17 cellular contexts compared by ENCODE assay signal in genomic region chr6:137783640-137784198, GRCh38.
DNase-seq lines count a peak whose midpoint lies in the region; ATAC-seq and TF ChIP-seq lines count a peak whose summit lies in the region.
"Had no signal": no experiment of that assay in that cellular context is flagged by ENCODE, and none has a peak within 500 bp of the region (broad histone marks: within the 10 kb centered on the region; RNA-seq: fewer than 3 reads in every experiment).

No MANE protein-coding gene starts in this region.

- H3F3A ChIP-seq in SK-N-SH (replicated peaks; ENCODE audit: insufficient read depth): no peaks in the 10 kb centered on the region

- dilution Hi-C loops in mammary epithelial cell (cut with HindIII; ENCODE audit: low sequenced_read_pairs): no loop called here

- TF ChIP-seq CTCF in heart right ventricle (IDR thresholded peaks at IDR 0.05) (no peak), right atrium auricular region (IDR thresholded peaks at IDR 0.05) (no peak), mammary epithelial cell (conservative IDR thresholded peaks at IDR 0.05 in 1 of 2, IDR thresholded peaks at IDR 0.05 in 1 of 2; ENCODE audit: extremely low read depth in 1 of 2, insufficient read depth in 1 of 2, low read depth in 1 of 2, low read length in 2 of 2) (no peak), fibroblast of villous mesenchyme (IDR thresholded peaks at IDR 0.05; ENCODE audit: insufficient read depth, low read depth, low read length) (no peak), SK-N-SH (IDR thresholded peaks at IDR 0.05) (no peak), GM10248 (IDR thresholded peaks at IDR 0.05; ENCODE audit: control extremely low read depth, extremely low read depth, low read depth, missing control alignments) (no peak)

- no peak for DNase-seq in heart right ventricle
- no peak for DNase-seq in right atrium auricular region (ENCODE audit: low spot score)
- DNase-seq in mammary epithelial cell: no peak
- peak; percentile 40 for DNase-seq in fibroblast of villous mesenchyme (ENCODE audit: low read depth)
- no peak for DNase-seq in NCI-H345 treated with DMSO at 0.1 percent for 48 hours (lab: John Stamatoyannopoulos, UW; ENCODE audit: unreplicated experiment)
- no peak for DNase-seq in SK-N-SH
- no peak for DNase-seq in GM10248 (ENCODE audit: extremely low spot score)
- DNase-seq: DMS 273 treated with DMSO at 0.1 percent for 48 hours, EL, KG1, NCI-H1048, NCI-H1436 treated with DMSO at 0.1 percent for 48 hours, NCI-H2029 treated with DMSO at 0.1 percent for 48 hours, NCI-H524, Right ventricle myocardium superior had no signal

- TF ChIP-seq RAD21 in SK-N-SH (IDR thresholded peaks at IDR 0.05; ENCODE audit: low read length): no peak

- BruUV-seq in mammary epithelial cell (replicated peaks; lab: Mats Ljungman, UMichigan): no TSS peak

- no peaks in the 10 kb centered on the region for H3K79me2 ChIP-seq in mammary epithelial cell (ENCODE audit: insufficient read depth, low read length)
- H3K79me2 ChIP-seq in SK-N-SH (ENCODE audit: insufficient read depth): no peaks in the 10 kb centered on the region

- H3K4me3 ChIP-seq in heart right ventricle (no peak overlapping the region), right atrium auricular region (no peak overlapping the region), mammary epithelial cell (replicated peaks in 1 of 3; ENCODE audit: insufficient read depth in 1 of 3, low read depth in 2 of 3, low read length in 3 of 3) (no peak overlapping the region), fibroblast of villous mesenchyme (ENCODE audit: low read depth, low read length) (no peak overlapping the region), SK-N-SH (ENCODE audit: low read depth in 2 of 2, low read length in 1 of 2) (no peak overlapping the region)
- H3K4me3 ChIP-seq: A549 had no signal

- peak in 6 of 8 donors; percentile 18 to 54 (median 24) for ATAC-seq in heart right ventricle
- ATAC-seq: A549 had no signal

- peaks cover 0 to 21% (median 0%) of the 10 kb centered on the region in 9 donors for H3K4me1 ChIP-seq in heart right ventricle
- H3K4me1 ChIP-seq in right atrium auricular region: no peaks in the 10 kb centered on the region
- no peaks in the 10 kb centered on the region for H3K4me1 ChIP-seq in mammary epithelial cell (ENCODE audit: insufficient read depth, low read length)
- H3K4me1 ChIP-seq in SK-N-SH (ENCODE audit: control insufficient read depth in 1 of 2, insufficient read depth in 2 of 2, low read depth in 1 of 2, low read length in 1 of 2): no peaks in the 10 kb centered on the region
- H3K4me1 ChIP-seq: A549 had no signal

- no peak overlapping the region for H3K27ac ChIP-seq in heart right ventricle
- no peak overlapping the region for H3K27ac ChIP-seq in right atrium auricular region
- no peak overlapping the region for H3K27ac ChIP-seq in mammary epithelial cell (ENCODE audit: insufficient read depth, low read depth, low read length)
- H3K27ac ChIP-seq in SK-N-SH (ENCODE audit: low read depth in 2 of 2, low read length in 1 of 2): no peak overlapping the region
- H3K27ac ChIP-seq: A549, C4-2B had no signal

- intact Hi-C loops in heart right ventricle (cut with DNase I) (no loop called here), mammary epithelial cell (cut with micrococcal nuclease) (no loop called here)

- H2AFZ ChIP-seq in mammary epithelial cell (ENCODE audit: low read depth, low read length) (peak overlapping the region; percentile 29), SK-N-SH (ENCODE audit: low read depth) (no peak overlapping the region)

- POLR2A ChIA-PET in SK-N-SH (lab: Yijun Ruan, JAX) (interaction anchor here (0.6 kb wide), 1 partner anchor 47 kb away, joined by 3 read pairs; no protein-coding TSS in a partner anchor), GM10248 (lab: Yijun Ruan, JAX) (no interaction called here)

- CTCF ChIA-PET in mammary epithelial cell (lab: Charles Lee; ENCODE audit: low non-redundant PET) (no interaction called here), SK-N-SH (lab: Yijun Ruan, JAX) (no interaction called here), GM10248 (lab: Yijun Ruan, JAX) (interaction anchor here (0.8 to 5.5 kb wide), 7 partner anchors 9 to 83 kb away, joined by 3 to 27 read pairs (median 3); partner anchors contain the start of gene TNFAIP3)

- in situ Hi-C loops in mammary epithelial cell (cut with MboI; ENCODE audit: low sequenced_read_pairs in 2 of 2): no loop called here

- H3K9me3 ChIP-seq in heart right ventricle: no peaks in the 10 kb centered on the region
- H3K9me3 ChIP-seq in right atrium auricular region: no peaks in the 10 kb centered on the region
- no peaks in the 10 kb centered on the region for H3K9me3 ChIP-seq in mammary epithelial cell (replicated peaks; ENCODE audit: insufficient read depth, low read length)
- H3K9me3 ChIP-seq in SK-N-SH: no peaks in the 10 kb centered on the region
- H3K9me3 ChIP-seq: A549 had no signal

- H3K36me3 ChIP-seq in heart right ventricle: no peaks in the 10 kb centered on the region
- no peaks in the 10 kb centered on the region for H3K36me3 ChIP-seq in right atrium auricular region
- no peaks in the 10 kb centered on the region for H3K36me3 ChIP-seq in mammary epithelial cell (ENCODE audit: insufficient read depth, low read length)
- no peaks in the 10 kb centered on the region for H3K36me3 ChIP-seq in SK-N-SH (replicated peaks in 1 of 2; ENCODE audit: control insufficient read depth in 1 of 2, insufficient read depth in 2 of 2, low read length in 1 of 2)

- H3K4me2 ChIP-seq in mammary epithelial cell (ENCODE audit: insufficient read depth, low read depth, low read length): no peak overlapping the region
- no peak overlapping the region for H3K4me2 ChIP-seq in SK-N-SH
- H3K4me2 ChIP-seq: A549 had no signal

- H3K9me2 ChIP-seq in SK-N-SH: no peaks in the 10 kb centered on the region

- 13 to 15% methylated on average over 1 of the region's 1 CpG for WGBS in heart right ventricle, 2 donors
- 8% methylated on average over 1 of the region's 1 CpG for WGBS in mammary epithelial cell (ENCODE audit: low coverage, missing lambda C conversion rate)
- 0% methylated on average over 1 of the region's 1 CpG for WGBS in SK-N-SH (ENCODE audit: low lambda C conversion rate)

- no peak for TF ChIP-seq EP300 in SK-N-SH (IDR thresholded peaks at IDR 0.05; ENCODE audit: borderline replicate concordance in 1 of 2, low read depth in 1 of 2, low read length in 1 of 2)

- H3K27me3 ChIP-seq in heart right ventricle: no peaks in the 10 kb centered on the region
- no peaks in the 10 kb centered on the region for H3K27me3 ChIP-seq in right atrium auricular region
- H3K27me3 ChIP-seq in mammary epithelial cell (ENCODE audit: insufficient read depth, low read length): no peaks in the 10 kb centered on the region
- H3K27me3 ChIP-seq in SK-N-SH (ENCODE audit: insufficient read depth): no peaks in the 10 kb centered on the region; the same call in 1 of the 2 replicates

- no peak overlapping the region for H3K9ac ChIP-seq in mammary epithelial cell (ENCODE audit: insufficient read depth, low read length)
- no peak overlapping the region for H3K9ac ChIP-seq in SK-N-SH

- no peaks in the 10 kb centered on the region for H4K20me1 ChIP-seq in mammary epithelial cell (ENCODE audit: insufficient read depth, low read length)
- H4K20me1 ChIP-seq in SK-N-SH (ENCODE audit: insufficient read depth): no peaks in the 10 kb centered on the region

TF ChIP-seq in SK-N-SH, 30 proteins besides CTCF, POLR2A, EP300 and RAD21 (continues in another document):
- TF ChIP-seq SIN3A (IDR thresholded peaks at IDR 0.05; ENCODE audit: borderline replicate concordance, low read depth, low read length): no peak
- no peak for TF ChIP-seq TEAD4 (IDR thresholded peaks at IDR 0.05; ENCODE audit: borderline replicate concordance, insufficient read depth)
- TF ChIP-seq, protein P1, sequence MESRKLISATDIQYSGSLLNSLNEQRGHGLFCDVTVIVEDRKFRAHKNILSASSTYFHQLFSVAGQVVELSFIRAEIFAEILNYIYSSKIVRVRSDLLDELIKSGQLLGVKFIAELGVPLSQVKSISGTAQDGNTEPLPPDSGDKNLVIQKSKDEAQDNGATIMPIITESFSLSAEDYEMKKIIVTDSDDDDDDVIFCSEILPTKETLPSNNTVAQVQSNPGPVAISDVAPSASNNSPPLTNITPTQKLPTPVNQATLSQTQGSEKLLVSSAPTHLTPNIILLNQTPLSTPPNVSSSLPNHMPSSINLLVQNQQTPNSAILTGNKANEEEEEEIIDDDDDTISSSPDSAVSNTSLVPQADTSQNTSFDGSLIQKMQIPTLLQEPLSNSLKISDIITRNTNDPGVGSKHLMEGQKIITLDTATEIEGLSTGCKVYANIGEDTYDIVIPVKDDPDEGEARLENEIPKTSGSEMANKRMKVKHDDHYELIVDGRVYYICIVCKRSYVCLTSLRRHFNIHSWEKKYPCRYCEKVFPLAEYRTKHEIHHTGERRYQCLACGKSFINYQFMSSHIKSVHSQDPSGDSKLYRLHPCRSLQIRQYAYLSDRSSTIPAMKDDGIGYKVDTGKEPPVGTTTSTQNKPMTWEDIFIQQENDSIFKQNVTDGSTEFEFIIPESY (IDR thresholded peaks at IDR 0.05; ENCODE audit: borderline replicate concordance, low read depth): no peak
- TF ChIP-seq YY1 (IDR thresholded peaks at IDR 0.05; ENCODE audit: low read depth): no peak
- TF ChIP-seq JUND (IDR thresholded peaks at IDR 0.05): no peak
- TF ChIP-seq REST (IDR thresholded peaks at IDR 0.05; ENCODE audit: low read depth, low read length): no peak
- no peak for TF ChIP-seq GATA2 (CRISPR knock-in tag; IDR thresholded peaks at IDR 0.05)
